1 cellular context compared by ENCODE assay signal in genomic region chr5:176361437-176362097, GRCh38.
A peak's percentile ranks its signal among the peaks of the same experiment; 100 is the strongest.
TF ChIP-seq lines count a peak whose summit lies in the region.

KIAA1191 (minus strand) TSS chr5:176361764; CDS start chr5:176359508, 2,256 bp downstream.

TF ChIP-seq in K562, 482 proteins besides CTCF, POLR2A, EP300 and RAD21 (continued from another document and continues in another):
- TF ChIP-seq GABPA (tag; conservative IDR thresholded peaks at IDR 0.05; ENCODE audit: low read depth) (peak; percentile 61), NR0B1 (IDR thresholded peaks at IDR 0.05; ENCODE audit: partially characterized antibody) (no peak), ZNF318 (IDR thresholded peaks at IDR 0.05; ENCODE audit: borderline replicate concordance in 1 of 2, low read depth in 1 of 2) (no peak), ZNF239 (CRISPR knock-in tag; IDR thresholded peaks at IDR 0.05) (no peak), SRSF1 (IDR thresholded peaks at IDR 0.05; ENCODE audit: low read depth, low read length) (no peak), ZNF184 (CRISPR knock-in tag; IDR thresholded peaks at IDR 0.05) (no peak), VEZF1 (CRISPR knock-in tag; IDR thresholded peaks at IDR 0.05) (peak; percentile 62), EP400 (IDR thresholded peaks at IDR 0.05) (peak; percentile 75), HCFC1 (IDR thresholded peaks at IDR 0.05; ENCODE audit: low read depth, low read length) (peak; percentile 93), ATF7 (IDR thresholded peaks at IDR 0.05) (peak; percentile 64; the same call in 1 of the 2 replicates), SIX5 (IDR thresholded peaks at IDR 0.05; ENCODE audit: borderline replicate concordance in 1 of 2, insufficient read depth in 1 of 2, low read depth in 1 of 2, low read length in 2 of 2) (peak; percentile 61 to 77; a peak in 3 of 4 replicates), SIN3B (IDR thresholded peaks at IDR 0.05; ENCODE audit: low read depth) (peak; percentile 40; the same call in 1 of the 2 replicates), CBX8 (IDR thresholded peaks at IDR 0.05; ENCODE audit: borderline replicate concordance, extremely low read depth, low read depth, low read length, poor library complexity, severe bottlenecking) (no peak), MEIS2 (IDR thresholded peaks at IDR 0.05; ENCODE audit: partially characterized antibody) (no peak), ARID2 (IDR thresholded peaks at IDR 0.05) (no peak), NFRKB (IDR thresholded peaks at IDR 0.05; ENCODE audit: low read depth) (0 out of 2 replicates have a peak, but pooled peaks have one; percentile 25), ZNF764 (CRISPR knock-in tag; IDR thresholded peaks at IDR 0.05; ENCODE audit: low read depth) (peak; percentile 41; the same call in 1 of the 2 replicates), ZFP1 (CRISPR knock-in tag; IDR thresholded peaks at IDR 0.05) (no peak), THRA (IDR thresholded peaks at IDR 0.05) (no peak), CGGBP1 (CRISPR knock-in tag; IDR thresholded peaks at IDR 0.05) (no peak), MBD2 (IDR thresholded peaks at IDR 0.05; ENCODE audit: borderline replicate concordance, low read depth) (peak; percentile 66; the same call in 1 of the 2 replicates), NR2C1 (IDR thresholded peaks at IDR 0.05) (no peak), NR2C1 (tag; IDR thresholded peaks at IDR 0.05) (no peak), EZH2 (IDR thresholded peaks at IDR 0.05; ENCODE audit: borderline replicate concordance, low read depth, low read length) (no peak), KHSRP (IDR thresholded peaks at IDR 0.05) (no peak), DNMT1 (IDR thresholded peaks at IDR 0.05) (no peak), COPS2 (conservative IDR thresholded peaks at IDR 0.05) (no peak), ZNF780A (CRISPR knock-in tag; IDR thresholded peaks at IDR 0.05) (no peak), ZNF174 (CRISPR knock-in tag; IDR thresholded peaks at IDR 0.05) (no peak)
- TF ChIP-seq, protein P1, sequence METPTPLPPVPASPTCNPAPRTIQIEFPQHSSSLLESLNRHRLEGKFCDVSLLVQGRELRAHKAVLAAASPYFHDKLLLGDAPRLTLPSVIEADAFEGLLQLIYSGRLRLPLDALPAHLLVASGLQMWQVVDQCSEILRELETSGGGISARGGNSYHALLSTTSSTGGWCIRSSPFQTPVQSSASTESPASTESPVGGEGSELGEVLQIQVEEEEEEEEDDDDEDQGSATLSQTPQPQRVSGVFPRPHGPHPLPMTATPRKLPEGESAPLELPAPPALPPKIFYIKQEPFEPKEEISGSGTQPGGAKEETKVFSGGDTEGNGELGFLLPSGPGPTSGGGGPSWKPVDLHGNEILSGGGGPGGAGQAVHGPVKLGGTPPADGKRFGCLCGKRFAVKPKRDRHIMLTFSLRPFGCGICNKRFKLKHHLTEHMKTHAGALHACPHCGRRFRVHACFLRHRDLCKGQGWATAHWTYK (CRISPR knock-in tag; IDR thresholded peaks at IDR 0.05) = no peak; the same call in 1 of the 2 replicates
- TF ChIP-seq, protein P2, sequence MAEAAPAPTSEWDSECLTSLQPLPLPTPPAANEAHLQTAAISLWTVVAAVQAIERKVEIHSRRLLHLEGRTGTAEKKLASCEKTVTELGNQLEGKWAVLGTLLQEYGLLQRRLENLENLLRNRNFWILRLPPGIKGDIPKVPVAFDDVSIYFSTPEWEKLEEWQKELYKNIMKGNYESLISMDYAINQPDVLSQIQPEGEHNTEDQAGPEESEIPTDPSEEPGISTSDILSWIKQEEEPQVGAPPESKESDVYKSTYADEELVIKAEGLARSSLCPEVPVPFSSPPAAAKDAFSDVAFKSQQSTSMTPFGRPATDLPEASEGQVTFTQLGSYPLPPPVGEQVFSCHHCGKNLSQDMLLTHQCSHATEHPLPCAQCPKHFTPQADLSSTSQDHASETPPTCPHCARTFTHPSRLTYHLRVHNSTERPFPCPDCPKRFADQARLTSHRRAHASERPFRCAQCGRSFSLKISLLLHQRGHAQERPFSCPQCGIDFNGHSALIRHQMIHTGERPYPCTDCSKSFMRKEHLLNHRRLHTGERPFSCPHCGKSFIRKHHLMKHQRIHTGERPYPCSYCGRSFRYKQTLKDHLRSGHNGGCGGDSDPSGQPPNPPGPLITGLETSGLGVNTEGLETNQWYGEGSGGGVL (CRISPR knock-in tag; IDR thresholded peaks at IDR 0.05) = no peak
- TF ChIP-seq, protein P3, sequence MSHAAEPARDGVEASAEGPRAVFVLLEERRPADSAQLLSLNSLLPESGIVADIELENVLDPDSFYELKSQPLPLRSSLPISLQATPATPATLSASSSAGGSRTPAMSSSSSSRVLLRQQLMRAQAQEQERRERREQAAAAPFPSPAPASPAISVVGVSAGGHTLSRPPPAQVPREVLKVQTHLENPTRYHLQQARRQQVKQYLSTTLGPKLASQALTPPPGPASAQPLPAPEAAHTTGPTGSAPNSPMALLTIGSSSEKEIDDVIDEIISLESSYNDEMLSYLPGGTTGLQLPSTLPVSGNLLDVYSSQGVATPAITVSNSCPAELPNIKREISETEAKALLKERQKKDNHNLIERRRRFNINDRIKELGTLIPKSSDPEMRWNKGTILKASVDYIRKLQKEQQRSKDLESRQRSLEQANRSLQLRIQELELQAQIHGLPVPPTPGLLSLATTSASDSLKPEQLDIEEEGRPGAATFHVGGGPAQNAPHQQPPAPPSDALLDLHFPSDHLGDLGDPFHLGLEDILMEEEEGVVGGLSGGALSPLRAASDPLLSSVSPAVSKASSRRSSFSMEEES (CRISPR knock-in tag; IDR thresholded peaks at IDR 0.05) = no peak
- TF ChIP-seq, protein P4, sequence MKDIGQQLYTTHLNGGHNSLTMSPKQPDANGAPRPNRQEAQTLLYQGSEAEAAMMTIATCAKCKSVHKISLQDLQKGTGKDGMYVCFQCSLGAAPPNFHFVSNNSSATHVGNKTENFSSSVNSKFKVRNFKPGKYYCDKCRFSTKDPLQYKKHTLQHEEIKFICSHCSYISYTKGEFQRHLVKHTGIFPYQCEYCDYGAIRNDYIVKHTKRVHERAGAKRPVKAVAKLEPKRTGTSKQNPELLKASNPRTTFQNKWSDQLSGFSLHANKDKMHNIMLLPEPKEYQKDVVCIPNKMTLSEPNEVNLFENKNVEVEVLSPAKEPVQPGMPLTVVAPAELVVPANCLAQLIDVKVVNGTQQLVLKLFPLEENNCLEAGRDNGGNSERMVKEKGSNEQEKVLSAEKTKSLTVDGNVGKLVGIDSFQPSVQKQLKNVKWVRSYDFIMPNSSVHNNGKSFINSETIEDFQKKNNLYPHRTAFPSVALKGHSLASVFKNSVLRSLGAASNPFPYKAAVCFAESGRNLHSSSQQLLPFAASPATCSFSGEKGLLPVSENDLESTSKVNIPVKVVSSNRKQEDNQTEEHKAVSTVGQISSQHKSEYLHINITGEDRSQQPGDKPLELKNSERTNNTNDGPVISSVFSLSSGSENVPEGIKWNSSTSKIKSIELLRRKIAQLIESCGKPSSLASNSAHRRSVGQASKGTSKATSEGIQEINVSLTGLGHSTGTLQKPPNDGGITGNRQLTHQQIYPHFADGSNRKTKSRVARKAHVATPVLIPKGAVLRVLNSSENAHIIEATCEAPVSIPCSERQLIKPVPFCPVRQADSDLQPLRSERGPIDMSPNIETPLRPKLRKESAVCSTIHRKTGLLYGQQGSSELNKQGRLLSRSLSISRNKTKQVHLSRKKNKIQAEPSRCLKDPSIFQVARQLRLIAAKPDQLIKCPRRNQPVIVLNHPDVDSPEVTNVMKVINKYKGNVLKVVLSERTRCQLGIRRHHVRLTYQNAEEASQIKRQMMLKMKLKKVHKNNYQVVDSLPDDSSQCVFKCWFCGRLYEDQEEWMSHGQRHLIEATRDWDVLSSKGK (CRISPR knock-in tag; IDR thresholded peaks at IDR 0.05) = no peak
